In the genomic region with DNA sequence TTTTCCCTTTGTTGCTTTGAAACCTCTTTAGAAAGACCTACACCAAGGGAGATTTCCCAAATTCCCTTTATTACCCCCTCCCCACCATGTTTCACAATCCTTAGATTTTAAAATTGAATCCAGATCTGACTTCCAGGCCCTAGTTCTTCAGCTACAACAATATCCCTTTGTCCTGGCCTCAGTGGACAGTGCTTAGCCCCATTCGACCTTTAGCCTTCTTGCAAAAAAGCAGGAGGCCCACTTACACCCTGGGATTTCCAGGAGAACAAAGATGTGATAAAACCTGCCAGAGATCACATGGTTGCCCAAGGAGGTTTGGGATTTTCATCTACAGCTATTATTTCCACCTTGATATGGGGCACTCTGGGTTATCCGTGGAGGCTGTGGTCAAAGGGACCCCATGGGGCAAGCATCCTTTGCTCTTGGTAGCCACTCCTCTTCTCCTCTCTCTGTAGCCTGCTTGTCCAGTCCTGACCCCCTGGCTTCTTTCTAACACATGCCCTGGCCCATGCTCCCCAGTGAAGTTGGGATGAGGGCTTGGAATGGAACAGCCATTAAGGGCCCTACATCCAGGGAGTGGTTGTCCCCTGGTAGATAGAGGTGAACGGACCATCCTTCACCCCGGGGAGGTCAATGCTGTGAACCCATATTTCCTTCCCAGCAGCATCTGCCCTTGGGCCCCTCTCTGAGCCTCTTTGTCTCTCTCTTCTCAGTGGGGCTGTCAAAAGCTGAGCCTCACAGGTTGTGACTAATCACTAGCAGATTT, we compare ENCODE assay signal across 24 cellular contexts.
DNase-seq lines count a peak whose midpoint lies in the region; ATAC-seq, FAIRE-seq and TF ChIP-seq lines count a peak whose summit lies in the region.
"Had no signal": no experiment of that assay in that cellular context is flagged by ENCODE, and none has a peak within 500 bp of the region (broad histone marks: within the 10 kb centered on the region; RNA-seq: fewer than 3 reads in every experiment).

No MANE protein-coding gene starts in this region.

- CTCF ChIA-PET in IMR-90 (lab: Yijun Ruan, JAX): no interaction called here

- no peaks in the 10 kb centered on the region for H4K20me1 ChIP-seq in IMR-90 (ENCODE audit: insufficient read depth, low read length)

- dilution Hi-C loops in IMR-90 (cut with HindIII; ENCODE audit: low sequenced_read_pairs, unreplicated experiment): no loop called here

- no peak overlapping the region for H3K4ac ChIP-seq in IMR-90 (ENCODE audit: low read depth, low read length)

- H3K27me3 ChIP-seq in IMR-90 (ENCODE audit: control insufficient read depth, insufficient read depth, low read length): peaks cover 5% of the 10 kb centered on the region
- no peaks in the 10 kb centered on the region for H3K27me3 ChIP-seq in parathyroid adenoma (ENCODE audit: control insufficient read depth, insufficient read depth, low read length)
- H3K27me3 ChIP-seq in thyroid gland: no peaks in the 10 kb centered on the region
- H3K27me3 ChIP-seq: colonic mucosa, left lung had no signal

- no peak overlapping the region for H2AFZ ChIP-seq in IMR-90 (replicated peaks; ENCODE audit: low read length, poor library complexity)
- no peak overlapping the region for H2AFZ ChIP-seq in parathyroid adenoma

- H3K9me3 ChIP-seq in IMR-90 (ENCODE audit: control insufficient read depth, insufficient read depth, low read length): no peaks in the 10 kb centered on the region
- H3K9me3 ChIP-seq in parathyroid adenoma (ENCODE audit: control insufficient read depth, low read length): no peaks in the 10 kb centered on the region
- H3K9me3 ChIP-seq in thyroid gland: no peaks in the 10 kb centered on the region
- H3K9me3 ChIP-seq: colonic mucosa, prostate gland had no signal

- no peaks in the 10 kb centered on the region for H3K79me1 ChIP-seq in IMR-90 (ENCODE audit: low read depth in 1 of 2, low read length in 2 of 2)

- TF ChIP-seq CTCF in IMR-90 (conservative IDR thresholded peaks at IDR 0.05; ENCODE audit: low read depth, low read length): no peak
- TF ChIP-seq CTCF in coronary artery (IDR thresholded peaks at IDR 0.05): no peak
- TF ChIP-seq CTCF in parathyroid adenoma (IDR thresholded peaks at IDR 0.05): no peak
- no peak for TF ChIP-seq CTCF in thyroid gland (IDR thresholded peaks at IDR 0.05)

- no peaks in the 10 kb centered on the region for H3K36me3 ChIP-seq in IMR-90 (ENCODE audit: control insufficient read depth, insufficient read depth, low read length)
- no peaks in the 10 kb centered on the region for H3K36me3 ChIP-seq in parathyroid adenoma (ENCODE audit: control insufficient read depth, insufficient read depth, low read length)
- H3K36me3 ChIP-seq in thyroid gland: no peaks in the 10 kb centered on the region
- H3K36me3 ChIP-seq: colonic mucosa, left lung, prostate gland, WERI-Rb-1 had no signal

- TF ChIP-seq POLR2A in IMR-90 (IDR thresholded peaks at IDR 0.05; ENCODE audit: low read depth, low read length) (no peak), thyroid gland (IDR thresholded peaks at IDR 0.05) (no peak)

- TF ChIP-seq RAD21 in IMR-90 (IDR thresholded peaks at IDR 0.05; ENCODE audit: low read length): no peak

- no peak overlapping the region for H4K5ac ChIP-seq in IMR-90 (ENCODE audit: low read depth, low read length)

- FAIRE-seq in RCC 7860 (lab: Jason Lieb, UNC): no peak
- FAIRE-seq: GM18507, K562 had no signal

- BruUV-seq in IMR-90 (replicated peaks; lab: Mats Ljungman, UMichigan): no TSS peak

- no peak overlapping the region for H2BK120ac ChIP-seq in IMR-90 (ENCODE audit: low read depth, low read length)

- no CpG with 5 or more reads among the region's 4 CpGs for whole genome bisulfite sequencing in IMR-90 (ENCODE audit: extremely low coverage in 2 of 2, insufficient read length in 1 of 2), 2 experiments
- 81 to 92% methylated on average over 4 of the region's 4 CpGs for WGBS in thyroid gland, 2 donors

- H3K4me3 ChIP-seq in IMR-90 (ENCODE audit: insufficient read depth, low read depth, low read length) (no peak overlapping the region), coronary artery (no peak overlapping the region), parathyroid adenoma (ENCODE audit: low read depth, low read length) (no peak overlapping the region), thyroid gland (replicated peaks in 1 of 3) (no peak overlapping the region)
- H3K4me3 ChIP-seq: colonic mucosa, K562, left lung, prostate gland had no signal

- H3K27ac ChIP-seq in IMR-90 (ENCODE audit: insufficient read depth, low read length) (no peak overlapping the region), coronary artery (peak overlapping the region; percentile 64 to 88), parathyroid adenoma (peak overlapping the region; percentile 15), thyroid gland (peak overlapping the region in 2 of 3 donors; percentile 44 to 56)
- H3K27ac ChIP-seq: colonic mucosa, prostate gland, WERI-Rb-1 had no signal

- H3K4me2 ChIP-seq in IMR-90 (ENCODE audit: low read depth, low read length): no peak overlapping the region
- H3K4me2 ChIP-seq in parathyroid adenoma (ENCODE audit: low read length): no peak overlapping the region
- H3K4me2 ChIP-seq: SK-N-SH had no signal

- H3K23ac ChIP-seq in IMR-90 (ENCODE audit: low read depth, low read length): no peak overlapping the region

- no peaks in the 10 kb centered on the region for H3K79me2 ChIP-seq in parathyroid adenoma

- ATAC-seq in IMR-90 (ENCODE audit: low read depth) (no peak), HG03432 (IDR thresholded peaks at IDR 0.05; ENCODE audit: unreplicated experiment) (no peak), HG03520 (IDR thresholded peaks at IDR 0.05; ENCODE audit: unreplicated experiment) (no peak)
- ATAC-seq: K562, left lung had no signal

- no peak overlapping the region for H4K91ac ChIP-seq in IMR-90 (ENCODE audit: insufficient read depth, low read depth, low read length)

- POLR2A ChIA-PET in IMR-90 (lab: Charles Lee; ENCODE audit: unreplicated experiment): no interaction called here

- no peak overlapping the region for H2BK5ac ChIP-seq in IMR-90 (ENCODE audit: low read depth, low read length, poor library complexity, severe bottlenecking)

- in situ Hi-C loops in IMR-90 (cut with MboI; ENCODE audit: low sequenced_read_pairs): no loop called here

- no peak overlapping the region for H3K56ac ChIP-seq in IMR-90 (ENCODE audit: extremely low read depth, insufficient read depth, low read length)

- no peak overlapping the region for H2AK5ac ChIP-seq in IMR-90 (ENCODE audit: low read depth, low read length)

- H3K4me1 ChIP-seq in IMR-90 (ENCODE audit: control insufficient read depth, insufficient read depth, low read length) (peaks cover 8% of the 10 kb centered on the region), parathyroid adenoma (no peaks in the 10 kb centered on the region), thyroid gland (peaks cover 0 to 34% of the 10 kb centered on the region in 2 donors)
- H3K4me1 ChIP-seq: colonic mucosa, prostate gland had no signal

- no peak for DNase-seq in IMR-90
- peak; percentile 64 for DNase-seq in coronary artery (ENCODE audit: low spot score)
- no peak for DNase-seq in thyroid gland
- DNase-seq in RCC 7860 (ENCODE audit: low spot score): no peak
- DNase-seq in activated naive CD4-positive, alpha-beta T cell (lab: John Stamatoyannopoulos, UW): no peak
- DNase-seq: activated naive CD8-positive, alpha-beta T cell treated with anti-CD3 and anti-CD28 coated beads for 36 hours; CD4-positive, CD25-positive, alpha-beta regulatory T cell; colonic mucosa; endodermal cell; H7; left lung; NCI-H1436 treated with DMSO at 0.1 percent for 48 hours; NCI-H69; nephron progenitor cell; RPMI8226; SK-N-SH; stimulated activated CD4-positive, alpha-beta T cell treated with anti-CD3 and anti-CD28 coated beads, Interleukin-12 subunit alpha, Interleukin-12 subunit beta, amount 100 ng/mL, for 4 hours; WERI-Rb-1 had no signal

- no peak overlapping the region for H3K9ac ChIP-seq in IMR-90 (ENCODE audit: low read depth, low read length)
- H3K9ac ChIP-seq in parathyroid adenoma: no peak overlapping the region
- H3K9ac ChIP-seq: SK-N-SH had no signal

- peaks cover 12% of the 10 kb centered on the region; the same call in 1 of the 2 replicates for H3K9me1 ChIP-seq in IMR-90 (ENCODE audit: insufficient read depth, low read length)

- intact Hi-C loops in IMR-90 (cut with micrococcal nuclease): no loop called here
- intact Hi-C loops in thyroid gland (cut with DNase I): no loop called here

- no peak overlapping the region; the same call in 1 of the 2 replicates for H3K14ac ChIP-seq in IMR-90 (replicated peaks; ENCODE audit: low read depth, low read length)

- H4K8ac ChIP-seq in IMR-90 (ENCODE audit: low read depth in 2 of 2, low read length in 2 of 2): no peak overlapping the region; a peak in 1 of 4 replicates

- peak overlapping the region; percentile 27; the same call in 1 of the 2 replicates for H2BK20ac ChIP-seq in IMR-90 (ENCODE audit: low read depth, low read length)

- H3K18ac ChIP-seq in IMR-90 (ENCODE audit: low read depth, low read length): no peak overlapping the region

- H2AK9ac ChIP-seq in IMR-90 (replicated peaks; ENCODE audit: low read depth, low read length, poor library complexity): no peak overlapping the region

- no peak overlapping the region for H2BK15ac ChIP-seq in IMR-90 (ENCODE audit: low read depth, low read length)

TF ChIP-seq in IMR-90, 13 proteins besides CTCF, POLR2A, EP300 and RAD21 (continues in another document):
- TF ChIP-seq MAZ (IDR thresholded peaks at IDR 0.05; ENCODE audit: borderline replicate concordance, low read depth, low read length): no peak
- no peak for TF ChIP-seq RFX5 (IDR thresholded peaks at IDR 0.05; ENCODE audit: low read depth, low read length)
- TF ChIP-seq, protein P1, sequence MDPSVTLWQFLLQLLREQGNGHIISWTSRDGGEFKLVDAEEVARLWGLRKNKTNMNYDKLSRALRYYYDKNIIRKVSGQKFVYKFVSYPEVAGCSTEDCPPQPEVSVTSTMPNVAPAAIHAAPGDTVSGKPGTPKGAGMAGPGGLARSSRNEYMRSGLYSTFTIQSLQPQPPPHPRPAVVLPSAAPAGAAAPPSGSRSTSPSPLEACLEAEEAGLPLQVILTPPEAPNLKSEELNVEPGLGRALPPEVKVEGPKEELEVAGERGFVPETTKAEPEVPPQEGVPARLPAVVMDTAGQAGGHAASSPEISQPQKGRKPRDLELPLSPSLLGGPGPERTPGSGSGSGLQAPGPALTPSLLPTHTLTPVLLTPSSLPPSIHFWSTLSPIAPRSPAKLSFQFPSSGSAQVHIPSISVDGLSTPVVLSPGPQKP (IDR thresholded peaks at IDR 0.05; ENCODE audit: borderline replicate concordance, low read depth, low read length): no peak
- TF ChIP-seq SMC3 (IDR thresholded peaks at IDR 0.05; ENCODE audit: low read depth, low read length): no peak
- no peak for TF ChIP-seq RCOR1 (IDR thresholded peaks at IDR 0.05; ENCODE audit: insufficient replicate concordance, low read length)
- no peak for TF ChIP-seq BHLHE40 (IDR thresholded peaks at IDR 0.05; ENCODE audit: low read depth, low read length)
